Comparison of ENCODE assay signal across 8 cellular contexts in the genomic region with DNA sequence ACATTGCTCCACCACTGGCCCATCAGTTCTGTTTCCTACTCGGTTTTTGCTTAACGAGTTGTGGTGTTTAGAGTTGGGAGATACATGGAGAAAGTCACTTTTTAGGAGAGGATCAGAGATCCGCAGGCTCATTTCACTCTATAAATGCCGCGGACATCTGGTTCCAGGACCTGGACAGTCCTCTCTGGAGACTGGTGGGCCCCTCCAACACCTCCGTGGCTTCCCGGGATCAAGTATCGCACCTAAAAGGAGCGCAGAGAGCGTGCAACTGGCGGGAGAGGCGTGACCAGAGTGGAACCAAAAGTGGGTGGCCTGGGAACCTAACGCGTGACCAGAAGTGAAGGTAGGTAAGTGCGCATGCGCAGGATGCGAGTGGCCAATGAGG. TPM values are rescaled to one million over a fixed set of nuclear protein-coding genes. Genes with fewer than 3 reads are reported as not detected.
DNase-seq lines count a peak whose midpoint lies in the region; ATAC-seq, FAIRE-seq and TF ChIP-seq lines count a peak whose summit lies in the region.

No MANE protein-coding gene starts in this region.

- peak; percentile 97 for DNase-seq in AG08395 (ENCODE audit: low spot score)
- peak; percentile 86 for DNase-seq in GM13976 (ENCODE audit: low spot score)
- DNase-seq in NCI-H1930 (lab: John Stamatoyannopoulos, UW) = peak; percentile 81 to 83
- peak; percentile 79 to 93 for DNase-seq in activated T-cell treated with anti-CD3 and anti-CD28 coated beads, Interleukin-2, amount 50 U/mL, for 72 hours
- DNase-seq in globus pallidus (ENCODE audit: low spot score) = peak; percentile 87
- DNase-seq in pancreas = peak; percentile 88 to 99 (median 96)
- peak; percentile 96 for DNase-seq in ureter (ENCODE audit: low spot score)

- H3K4me3 ChIP-seq in pancreas = peak overlapping the region; percentile 74 to 86 (median 82)

- H3K4me1 ChIP-seq in pancreas = peaks cover 3 to 18% (median 14%) of the 10 kb centered on the region in 3 donors

- intact Hi-C loops in pancreas (cut with DNase I) = no loop called here

- peak overlapping the region; percentile 97 to 99 (median 98) for H3K27ac ChIP-seq in pancreas

- in situ Hi-C loops in GM13976 (cut with MboI; ENCODE audit: low sequenced_read_pairs, unreplicated experiment) = no loop called here

- peaks cover 23% of the 10 kb centered on the region for H3K4me1 Mint-ChIP-seq in activated T-cell treated with anti-CD3 and anti-CD28 coated beads, Interleukin-2, amount 50 U/mL, for 72 hours (ENCODE audit: low read depth)

- FAIRE-seq in pancreas (lab: Jason Lieb, UNC) = no peak

- H3K27me3 ChIP-seq in pancreas = peaks cover 0 to 4% (median 0%) of the 10 kb centered on the region in 4 donors

- H3K27me3 Mint-ChIP-seq in activated T-cell treated with anti-CD3 and anti-CD28 coated beads, Interleukin-2, amount 50 U/mL, for 72 hours (ENCODE audit: low read depth) = peaks cover 13% of the 10 kb centered on the region

- WGBS in pancreas, 2 donors = 1 to 2% methylated on average over 16 to 17 of the region's 17 CpGs

- no peaks in the 10 kb centered on the region for H3K9me3 ChIP-seq in pancreas

- H3K4me3 Mint-ChIP-seq in activated T-cell treated with anti-CD3 and anti-CD28 coated beads, Interleukin-2, amount 50 U/mL, for 72 hours = no peak overlapping the region

- ATAC-seq in HG02852 (IDR thresholded peaks at IDR 0.05; ENCODE audit: unreplicated experiment) = peak; percentile 76
- peak; percentile 74 to 77 for ATAC-seq in activated T-cell treated with anti-CD3 and anti-CD28 coated beads, Interleukin-2, amount 50 U/mL, for 72 hours (replicated peaks in 1 of 2)
- ATAC-seq in pancreas = peak; percentile 84 to 91 (median 88)

- H3K36me3 ChIP-seq in pancreas = no peaks in the 10 kb centered on the region

- H3K36me3 Mint-ChIP-seq in activated T-cell treated with anti-CD3 and anti-CD28 coated beads, Interleukin-2, amount 50 U/mL, for 72 hours (ENCODE audit: insufficient read depth in 2 of 2) = peaks cover 1 to 2% of the 10 kb centered on the region in 2 donors

- no peak overlapping the region for H3K27ac Mint-ChIP-seq in activated T-cell treated with anti-CD3 and anti-CD28 coated beads, Interleukin-2, amount 50 U/mL, for 72 hours

- no peaks in the 10 kb centered on the region for H3K9me3 Mint-ChIP-seq in activated T-cell treated with anti-CD3 and anti-CD28 coated beads, Interleukin-2, amount 50 U/mL, for 72 hours

- TF ChIP-seq CTCF in GM13976 (IDR thresholded peaks at IDR 0.05; ENCODE audit: borderline replicate concordance, control extremely low read depth, extremely low read depth, insufficient read depth, missing control alignments) = no peak
- no peak for TF ChIP-seq CTCF in pancreas (IDR thresholded peaks at IDR 0.05)

RNA-seq across cellular contexts. Expression of a gene that starts 9.9 kb away (rescaled TPM):
- total RNA-seq in activated T-cell treated with anti-CD3 and anti-CD28 coated beads, Interleukin-2, amount 50 U/mL, for 72 hours = 1 to 10 TPM; 1.6 to 2.3 TPM
- 1 to 10 TPM in 3 of 6 donors, under 1 TPM in 3; 0.79 to 3.6 (median 1.5) TPM for total RNA-seq in pancreas
- 10 to 100 TPM in 1 of 2 donors, 1 to 10 TPM in 1; 3.3 to 14.6 TPM for polyA plus RNA-seq in pancreas
- total RNA-seq in ureter = 2.2 TPM

Comparison
In these comparisons a context has a peak if more than half of its experiments do, and no peak if none do; other contexts are left out.
1. Peak in every context shown above with its lines: DNase-seq, ATAC-seq, H3K4me3 ChIP-seq and H3K27ac ChIP-seq.